In the genomic region with DNA sequence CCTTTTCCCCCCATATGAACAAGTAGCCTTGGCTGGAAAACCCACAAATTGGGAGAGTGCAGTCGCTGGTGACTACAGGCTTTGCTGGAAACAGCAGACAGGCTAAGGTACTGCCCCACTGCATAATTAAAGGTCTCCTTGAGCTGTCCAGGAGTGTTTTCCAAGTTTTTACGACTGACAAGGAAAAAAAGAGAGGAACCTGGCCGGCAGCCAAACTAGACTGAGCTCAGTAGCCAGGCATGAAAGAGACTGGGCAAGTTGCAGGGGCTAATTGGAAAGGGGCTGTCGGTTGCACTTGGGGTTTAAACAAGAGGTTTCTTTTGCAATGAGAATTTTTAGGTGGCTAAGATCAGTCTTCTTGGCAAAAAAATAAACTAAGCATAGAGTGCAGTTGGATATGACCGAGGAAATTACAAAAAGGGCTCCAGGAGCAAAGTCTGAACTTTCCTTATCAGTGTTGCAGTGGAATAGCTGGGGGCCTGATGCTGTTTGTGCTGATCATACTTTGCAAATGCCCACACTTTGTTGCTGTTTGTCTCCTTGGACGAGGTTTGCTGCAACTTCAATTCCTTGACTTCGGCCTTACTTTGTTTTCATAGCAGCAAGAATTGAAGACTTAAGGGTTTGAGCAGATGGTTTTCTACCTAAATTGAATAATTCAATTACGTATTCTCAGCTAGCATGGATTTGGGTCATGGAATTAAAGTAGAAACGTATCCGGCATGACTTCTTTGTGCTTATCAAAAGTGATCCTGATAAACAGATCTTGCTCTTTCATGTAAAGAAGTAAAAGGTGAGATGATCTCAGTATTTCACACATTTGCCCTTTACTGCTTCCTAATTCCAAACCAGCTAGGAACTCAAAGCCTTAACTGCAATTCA, we compare ENCODE assay signal across 9 cellular contexts. TPM values are rescaled to one million over a fixed set of nuclear protein-coding genes. Genes with fewer than 3 reads are reported as not detected.
DNase-seq lines count a peak whose midpoint lies in the region; ATAC-seq and TF ChIP-seq lines count a peak whose summit lies in the region.
"Had no signal": no experiment of that assay in that cellular context is flagged by ENCODE, and none has a peak within 500 bp of the region (broad histone marks: within the 10 kb centered on the region; RNA-seq: fewer than 3 reads in every experiment).

No MANE protein-coding gene starts in this region.

- peak; percentile 38 for ATAC-seq in body of pancreas
- ATAC-seq in stimulated activated naive B cell treated with anti-CD40 and anti-IgM and Interleukin-4, amounts not matched to agents 10 μg/mL and 1 μg/mL and 100 μg/mL, for 72 hours (replicated peaks) = no peak

- H3K4me2 ChIP-seq in smooth muscle cell = peak overlapping the region; percentile 92

- H3K27ac ChIP-seq in body of pancreas (peak overlapping the region; percentile 93 to 97 (median 96)), iPS-20b (ENCODE audit: low read length) (peak overlapping the region; percentile 83), smooth muscle cell (ENCODE audit: low read depth) (peak overlapping the region; percentile 98)

- TF ChIP-seq POLR2A in body of pancreas (IDR thresholded peaks at IDR 0.05) = no peak

- peaks cover 0 to under 1% of the 10 kb centered on the region in 2 donors for H3K9me3 Mint-ChIP-seq in stimulated activated naive B cell treated with anti-CD40 and anti-IgM and Interleukin-4, amounts not matched to agents 10 μg/mL and 1 μg/mL and 100 μg/mL, for 72 hours

- no peak overlapping the region for H3K27ac Mint-ChIP-seq in stimulated activated naive B cell treated with anti-CD40 and anti-IgM and Interleukin-4, amounts not matched to agents 10 μg/mL and 1 μg/mL and 100 μg/mL, for 72 hours
- H3K27ac Mint-ChIP-seq: activated naive CD8-positive, alpha-beta T cell had no signal

- DNase-seq in AG10803 (ENCODE audit: low read depth) = peak; percentile 51
- peak; percentile 88 for DNase-seq in NCI-H1105 treated with DMSO at 0.1 percent for 48 hours (lab: John Stamatoyannopoulos, UW)
- peak; percentile 78 to 88 (median 84) for DNase-seq in body of pancreas
- peak; percentile 20 for DNase-seq in smooth muscle cell (lab: John Stamatoyannopoulos, UW; ENCODE audit: unreplicated experiment)
- DNase-seq in GM10266 (ENCODE audit: extremely low spot score) = no peak
- DNase-seq in NCI-H1436 (lab: John Stamatoyannopoulos, UW) = no peak
- no peak for DNase-seq in stimulated activated naive B cell treated with anti-CD40 and anti-IgM and Interleukin-4, amounts not matched to agents 10 μg/mL and 1 μg/mL and 100 μg/mL, for 72 hours

- peaks cover 54% of the 10 kb centered on the region for H3K79me2 ChIP-seq in smooth muscle cell (ENCODE audit: low read depth)

- TF ChIP-seq CTCF in AG10803 (conservative IDR thresholded peaks at IDR 0.05; ENCODE audit: low read length) (no peak), body of pancreas (IDR thresholded peaks at IDR 0.05) (peak in 1 of 7 experiments; percentile 1), smooth muscle cell (IDR thresholded peaks at IDR 0.05; ENCODE audit: borderline replicate concordance, insufficient read depth, poor library complexity, severe bottlenecking) (no peak), GM10266 (IDR thresholded peaks at IDR 0.05; ENCODE audit: control insufficient read depth, insufficient read depth, low read depth, missing control alignments) (no peak)

- peaks cover 24% of the 10 kb centered on the region for H3K4me1 ChIP-seq in body of pancreas
- peaks cover 28% of the 10 kb centered on the region; the same call in 1 of the 2 replicates for H3K4me1 ChIP-seq in iPS-20b (ENCODE audit: insufficient read depth, low read length)
- H3K4me1 ChIP-seq in smooth muscle cell (ENCODE audit: low read depth) = peaks cover 36% of the 10 kb centered on the region

- H3K9me3 ChIP-seq in body of pancreas (no peaks in the 10 kb centered on the region), iPS-20b (ENCODE audit: insufficient read depth, low read depth, low read length) (peaks cover 17% of the 10 kb centered on the region), smooth muscle cell (replicated peaks; ENCODE audit: low read depth) (no peaks in the 10 kb centered on the region)

- intact Hi-C loops in body of pancreas (cut with DNase I) = no loop called here

- peak overlapping the region; percentile 99 for H3K9ac ChIP-seq in iPS-20b (ENCODE audit: low read depth, low read length)
- H3K9ac ChIP-seq in smooth muscle cell (ENCODE audit: low read depth) = peak overlapping the region; percentile 92

- H3K4me3 ChIP-seq in AG10803 (ENCODE audit: low read length) (peak overlapping the region; percentile 80), body of pancreas (peak overlapping the region in 1 of 2 donors; percentile 5), iPS-20b (ENCODE audit: low read length) (peak overlapping the region; percentile 87), smooth muscle cell (peak overlapping the region; percentile 76)

- no peak overlapping the region for H3K4me3 Mint-ChIP-seq in stimulated activated naive B cell treated with anti-CD40 and anti-IgM and Interleukin-4, amounts not matched to agents 10 μg/mL and 1 μg/mL and 100 μg/mL, for 72 hours
- H3K4me3 Mint-ChIP-seq: activated naive CD8-positive, alpha-beta T cell had no signal

- no peaks in the 10 kb centered on the region for H4K20me1 ChIP-seq in smooth muscle cell (ENCODE audit: low read depth)

- H3K4me1 Mint-ChIP-seq in stimulated activated naive B cell treated with anti-CD40 and anti-IgM and Interleukin-4, amounts not matched to agents 10 μg/mL and 1 μg/mL and 100 μg/mL, for 72 hours = peaks cover 6 to 16% of the 10 kb centered on the region in 2 donors

- H2AFZ ChIP-seq in smooth muscle cell (ENCODE audit: low read depth) = peak overlapping the region; percentile 90

- H3K27me3 ChIP-seq in body of pancreas (no peaks in the 10 kb centered on the region), iPS-20b (ENCODE audit: insufficient read depth, low read length) (no peaks in the 10 kb centered on the region), smooth muscle cell (ENCODE audit: low read depth) (no peaks in the 10 kb centered on the region)

- peaks cover 0 to 3% of the 10 kb centered on the region in 2 donors for H3K36me3 Mint-ChIP-seq in stimulated activated naive B cell treated with anti-CD40 and anti-IgM and Interleukin-4, amounts not matched to agents 10 μg/mL and 1 μg/mL and 100 μg/mL, for 72 hours
- H3K36me3 Mint-ChIP-seq: activated naive CD8-positive, alpha-beta T cell had no signal

- no peaks in the 10 kb centered on the region for H3K36me3 ChIP-seq in body of pancreas (replicated peaks in 1 of 2; ENCODE audit: insufficient read depth in 1 of 2, low read depth in 2 of 2)
- H3K36me3 ChIP-seq in iPS-20b (ENCODE audit: insufficient read depth, low read depth, low read length) = peaks cover 11% of the 10 kb centered on the region
- no peaks in the 10 kb centered on the region for H3K36me3 ChIP-seq in smooth muscle cell (ENCODE audit: low read depth)

- H3F3A ChIP-seq in smooth muscle cell (ENCODE audit: low read depth) = peaks cover 22% of the 10 kb centered on the region

- H3K27me3 Mint-ChIP-seq in stimulated activated naive B cell treated with anti-CD40 and anti-IgM and Interleukin-4, amounts not matched to agents 10 μg/mL and 1 μg/mL and 100 μg/mL, for 72 hours = peaks cover 29 to 36% of the 10 kb centered on the region in 2 donors

- 15 to 20% methylated on average over 10 of the region's 10 CpGs for WGBS in body of pancreas, 2 donors
- 1% methylated on average over 10 of the region's 10 CpGs for WGBS in smooth muscle cell (ENCODE audit: low lambda C conversion rate)

RNA-seq across cellular contexts. Expression of a gene that starts 2.2 kb away (rescaled TPM):
- total RNA-seq in body of pancreas (10 to 100 TPM; 24.7 to 50.3 TPM), smooth muscle cell (95.2 and 115 TPM in 2 replicates)
- polyA plus RNA-seq in smooth muscle cell = 37.5 and 40.2 TPM in 2 replicates

Comparison
In these comparisons a context has a peak if more than half of its experiments do, and no peak if none do; other contexts are left out.
1. DNase-seq: peak in AG10803 (single experiment), NCI-H1105 treated with DMSO at 0.1 percent for 48 hours (single experiment), body of pancreas (4 of 4) and smooth muscle cell (single experiment); none in GM10266 (single experiment), NCI-H1436 (single experiment) and stimulated activated naive B cell treated with anti-CD40 and anti-IgM and Interleukin-4, amounts not matched to agents 10 μg/mL and 1 μg/mL and 100 μg/mL, for 72 hours (single experiment).
2. Peak in every context shown above with its lines, with median percentiles within 50 percentile points of each other: H3K27ac ChIP-seq.